ENCODE assay signal across 9 cellular contexts in the genomic region with DNA sequence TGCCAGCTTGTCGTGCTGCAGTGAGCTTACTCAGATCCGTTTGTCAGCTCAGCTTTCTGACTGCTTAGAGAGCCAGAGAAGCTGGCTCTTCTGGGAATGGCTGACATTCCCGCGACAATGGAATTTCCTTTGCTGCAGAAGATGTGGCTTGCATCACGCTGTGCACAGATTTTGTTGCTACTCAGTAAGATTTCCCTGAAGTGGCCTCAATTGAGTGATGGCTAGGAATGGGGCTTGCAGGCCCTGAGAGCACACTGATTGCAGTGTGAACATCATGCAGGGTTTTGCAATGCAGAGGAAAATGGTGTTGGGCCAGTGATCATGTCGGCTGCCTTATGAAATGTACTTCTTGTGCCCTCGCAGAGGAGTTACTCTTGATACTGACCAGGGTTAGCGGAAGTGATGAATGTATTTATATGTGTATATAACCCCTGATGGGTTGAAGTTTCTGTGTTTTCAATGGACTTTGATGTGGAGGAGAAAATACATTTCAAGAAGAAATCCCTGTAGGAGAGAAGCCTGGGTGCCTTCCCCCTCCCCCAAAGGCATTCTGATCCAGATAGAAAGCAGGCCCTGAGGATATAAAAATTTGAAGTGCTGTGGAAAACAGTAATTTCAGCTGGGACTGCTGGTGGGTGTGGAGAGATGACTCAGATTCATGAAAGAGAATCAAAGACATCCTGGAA.
DNase-seq lines count a peak whose midpoint lies in the region; ATAC-seq and TF ChIP-seq lines count a peak whose summit lies in the region.
"Had no signal": no experiment of that assay in that cellular context is flagged by ENCODE, and none has a peak within 500 bp of the region (broad histone marks: within the 10 kb centered on the region; RNA-seq: fewer than 3 reads in every experiment).

No MANE protein-coding gene starts in this region.

- intact Hi-C loops in esophagus muscularis mucosa (cut with DNase I) = no loop called here
- intact Hi-C loops in upper lobe of right lung (cut with DNase I) = no loop called here

- H3K27ac ChIP-seq in esophagus muscularis mucosa (replicated peaks in 1 of 4) (peak overlapping the region; percentile 26 to 70 (median 53)), mucosa of rectum (ENCODE audit: low read depth in 2 of 2, low read length in 2 of 2) (peak overlapping the region; percentile 26 to 39), upper lobe of right lung (peak overlapping the region; percentile 56)

- in situ Hi-C loops in G401 (cut with HindIII; ENCODE audit: low sequenced_read_pairs) = no loop called here

- H3K4me3 Mint-ChIP-seq in T-helper 17 cell = no peak overlapping the region
- H3K4me3 Mint-ChIP-seq: natural killer cell had no signal

- no peak overlapping the region for H3K4me3 ChIP-seq in esophagus muscularis mucosa
- no peak overlapping the region for H3K4me3 ChIP-seq in mucosa of rectum (ENCODE audit: low read length in 2 of 2)
- no peak overlapping the region for H3K4me3 ChIP-seq in upper lobe of right lung

- no peaks in the 10 kb centered on the region for H3K36me3 ChIP-seq in esophagus muscularis mucosa
- H3K36me3 ChIP-seq in mucosa of rectum (ENCODE audit: control insufficient read depth in 2 of 2, insufficient read depth in 2 of 2, low read length in 2 of 2) = no peaks in the 10 kb centered on the region
- H3K36me3 ChIP-seq in upper lobe of right lung = no peaks in the 10 kb centered on the region

- TF ChIP-seq POLR2A in esophagus muscularis mucosa (IDR thresholded peaks at IDR 0.05; ENCODE audit: low read depth) = no peak

- peak; percentile 42 for TF ChIP-seq EP300 in esophagus muscularis mucosa (IDR thresholded peaks at IDR 0.05)

- TF ChIP-seq CTCF in esophagus muscularis mucosa (IDR thresholded peaks at IDR 0.05) (no peak), upper lobe of right lung (IDR thresholded peaks at IDR 0.05) (no peak)

- H3K9ac ChIP-seq in mucosa of rectum (ENCODE audit: low read depth in 1 of 2, low read length in 2 of 2) = no peak overlapping the region

- H3K27me3 ChIP-seq in esophagus muscularis mucosa (no peaks in the 10 kb centered on the region), mucosa of rectum (ENCODE audit: control insufficient read depth in 2 of 2, insufficient read depth in 2 of 2, low read length in 2 of 2) (no peaks in the 10 kb centered on the region), upper lobe of right lung (no peaks in the 10 kb centered on the region)

- WGBS in esophagus muscularis mucosa = 43% methylated on average over 6 of the region's 8 CpGs

- H3K27me3 Mint-ChIP-seq in T-helper 17 cell = no peaks in the 10 kb centered on the region

- H3K4me1 Mint-ChIP-seq in T-helper 17 cell = no peaks in the 10 kb centered on the region
- H3K4me1 Mint-ChIP-seq: natural killer cell had no signal

- no peak for DNase-seq in esophagus muscularis mucosa (ENCODE audit: extremely low spot score)
- DNase-seq in upper lobe of right lung = no peak
- DNase-seq in G401 (ENCODE audit: low spot score) = no peak
- no peak for DNase-seq in stimulated activated naive CD4-positive, alpha-beta T cell treated with Interleukin-2 at 50 U/mL for 16 hours (lab: John Stamatoyannopoulos, UW)
- DNase-seq in T-helper 17 cell = no peak
- DNase-seq: natural killer cell, NCI-H345 had no signal

- H3K4me1 ChIP-seq in esophagus muscularis mucosa (peaks cover 13 to 23% (median 15%) of the 10 kb centered on the region in 4 donors), mucosa of rectum (ENCODE audit: control insufficient read depth in 2 of 2, insufficient read depth in 2 of 2, low read length in 2 of 2) (no peaks in the 10 kb centered on the region), upper lobe of right lung (peaks cover 14% of the 10 kb centered on the region)

- peak; percentile 55 for ATAC-seq in upper lobe of right lung
- ATAC-seq in T-helper 17 cell = no peak
- ATAC-seq: natural killer cell had no signal

- H3K9me3 ChIP-seq in esophagus muscularis mucosa (no peaks in the 10 kb centered on the region), mucosa of rectum (ENCODE audit: control insufficient read depth in 2 of 2, low read length in 2 of 2) (no peaks in the 10 kb centered on the region), upper lobe of right lung (no peaks in the 10 kb centered on the region), T-helper 17 cell (ENCODE audit: control insufficient read depth, low read length, poor library complexity, severe bottlenecking) (no peaks in the 10 kb centered on the region)

- H3K36me3 Mint-ChIP-seq in T-helper 17 cell (ENCODE audit: low read depth) = no peaks in the 10 kb centered on the region
- H3K36me3 Mint-ChIP-seq: natural killer cell had no signal

- no peak overlapping the region for H3K27ac Mint-ChIP-seq in T-helper 17 cell
- H3K27ac Mint-ChIP-seq: natural killer cell had no signal

TF ChIP-seq in PFSK-1, 5 proteins besides CTCF, POLR2A, EP300 and RAD21:
- no peak for TF ChIP-seq TAF1 (IDR thresholded peaks at IDR 0.05; ENCODE audit: borderline replicate concordance, insufficient read depth, low read length)
- TF ChIP-seq SIN3A (IDR thresholded peaks at IDR 0.05; ENCODE audit: borderline replicate concordance, insufficient read depth, low read length) = no peak
- TF ChIP-seq FOXP2 (optimal IDR thresholded peaks at IDR 0.05; ENCODE audit: borderline replicate concordance, extremely low read depth, extremely low read length, insufficient read depth) = peak; percentile 28
- no peak; a peak in 1 of 4 replicates for TF ChIP-seq REST (IDR thresholded peaks at IDR 0.05; ENCODE audit: insufficient read depth in 1 of 2, low read depth in 2 of 2, low read length in 2 of 2)
- no peak for TF ChIP-seq POLR2AphosphoS5 (IDR thresholded peaks at IDR 0.05; ENCODE audit: low read depth, low read length)
